In genomic region chr9:133540336-133541025, GRCh38 we compare ENCODE assay signal across 17 cellular contexts. TPM values are rescaled to one million over a fixed set of nuclear protein-coding genes. Genes with fewer than 3 reads are reported as not detected.
DNase-seq lines count a peak whose midpoint lies in the region; TF ChIP-seq lines count a peak whose summit lies in the region.
"Had no signal": no experiment of that assay in that cellular context is flagged by ENCODE, and none has a peak within 500 bp of the region (broad histone marks: within the 10 kb centered on the region; RNA-seq: fewer than 3 reads in every experiment).

No MANE protein-coding gene starts in this region.

- TF ChIP-seq CTCF in left ventricle myocardium inferior (IDR thresholded peaks at IDR 0.05; ENCODE audit: borderline replicate concordance) (peak; percentile 17), dorsolateral prefrontal cortex (IDR thresholded peaks at IDR 0.05 in 54 of 56, conservative IDR thresholded peaks at IDR 0.05 in 2 of 56; ENCODE audit: low read depth in 1 of 56, partially characterized antibody in 56 of 56) (no peak)

- H3K27ac ChIP-seq in left ventricle myocardium inferior (replicated peaks) (peak overlapping the region; percentile 85), dorsolateral prefrontal cortex (peak overlapping the region in 44 of 59 donors; percentile 3 to 86 (median 66)), temporal lobe (ENCODE audit: low read depth, low read length) (peak overlapping the region; percentile 13)
- H3K27ac ChIP-seq: GM23248, thoracic aorta had no signal

- peaks cover 71% of the 10 kb centered on the region for H3K4me1 ChIP-seq in left ventricle myocardium inferior

- H3K27me3 ChIP-seq in left ventricle myocardium inferior (ENCODE audit: low read depth): no peaks in the 10 kb centered on the region
- H3K27me3 ChIP-seq in dorsolateral prefrontal cortex: no peaks in the 10 kb centered on the region

- intact Hi-C loops in left ventricle myocardium inferior (cut with micrococcal nuclease) (no loop called here), cardiac septum (cut with DNase I) (no loop called here), dorsolateral prefrontal cortex (cut with DNase I) (no loop called here)

- H3K36me3 ChIP-seq in left ventricle myocardium inferior: no peaks in the 10 kb centered on the region
- H3K36me3 ChIP-seq: thoracic aorta had no signal

- H3K4me3 ChIP-seq in left ventricle myocardium inferior (peak overlapping the region; percentile 57), dorsolateral prefrontal cortex (peak overlapping the region in 1 of 59 donors; percentile 36)
- H3K4me3 ChIP-seq: GM23248, thoracic aorta had no signal

- DNase-seq in left ventricle myocardium inferior: no peak
- DNase-seq in cardiac septum (ENCODE audit: low spot score): no peak
- DNase-seq in MV-4-11 (lab: John Stamatoyannopoulos, UW): peak; percentile 75
- no peak for DNase-seq in dorsolateral prefrontal cortex
- DNase-seq in NCI-H146 (lab: John Stamatoyannopoulos, UW): no peak
- no peak for DNase-seq in NCI-H510A treated with DMSO at 0.1 percent for 48 hours (lab: John Stamatoyannopoulos, UW)
- DNase-seq in DMS53 (lab: John Stamatoyannopoulos, UW): no peak
- DNase-seq: activated CD4-positive, alpha-beta T cell treated with anti-CD3 and anti-CD28 coated beads for 4 hours; activated T-cell treated with anti-CD3 and anti-CD28 coated beads, Interleukin-2, amount 50 U/mL, for 24 hours; amniotic stem cell; GM23248; mesenchymal stem cell; NCI-H2171; SW 1271 had no signal

- H3K9me3 ChIP-seq in left ventricle myocardium inferior (replicated peaks): no peaks in the 10 kb centered on the region
- H3K9me3 ChIP-seq: thoracic aorta had no signal

RNA-seq across cellular contexts. Expression of gene ADAMTSL2, which starts 6.0 kb away (rescaled TPM):
- 6.0 TPM for total RNA-seq in left ventricle myocardium inferior
- total RNA-seq in cardiac septum: 9.6 TPM
- 10 to 100 TPM in 118 of 120 experiments, 1 to 10 TPM in 2; 9.6 to 24.0 (median 15.4) TPM for total RNA-seq in dorsolateral prefrontal cortex
- total RNA-seq in temporal lobe: 2.7 TPM

RNA-seq across cellular contexts. Expression of gene MYMK, which starts 15.7 kb away (rescaled TPM):
- total RNA-seq in left ventricle myocardium inferior (not detected), cardiac septum (not detected), dorsolateral prefrontal cortex (1 to 10 TPM in 5 of 120 experiments, under 1 TPM in 14, not detected in 101; 0.39 to 3.1 (median 0.75) TPM), temporal lobe (not detected)
- total RNA-seq: GM23248, omental fat pad, thoracic aorta had no signal

Comparison
In these comparisons a context has a peak if more than half of its experiments do, and no peak if none do; other contexts are left out.
1. H3K27ac ChIP-seq: peak in every context shown above with its lines; median percentile 85 in left ventricle myocardium inferior; 66 in dorsolateral prefrontal cortex; 13 in temporal lobe.